Comparison of ENCODE assay signal across 17 cellular contexts in genomic region chr2:79994915-79995419, GRCh38.
"Had no signal": no experiment of that assay in that cellular context is flagged by ENCODE, and none has a peak within 500 bp of the region (broad histone marks: within the 10 kb centered on the region; RNA-seq: fewer than 3 reads in every experiment).

No MANE protein-coding gene starts in this region.

- H3K4me1 ChIP-seq: gastrocnemius medialis, suprapubic skin, transverse colon, uterus had no signal

- H3K27me3 ChIP-seq: gastrocnemius medialis, suprapubic skin, transverse colon, uterus had no signal

- H3K9me3 ChIP-seq: gastrocnemius medialis, suprapubic skin, transverse colon, uterus had no signal

- H3K4me3 ChIP-seq: gastrocnemius medialis, suprapubic skin, transverse colon, uterus had no signal

- H3K36me3 ChIP-seq: gastrocnemius medialis, suprapubic skin, transverse colon, uterus, WERI-Rb-1 had no signal

- ATAC-seq: activated T-cell treated with anti-CD3 and anti-CD28 coated beads, Interleukin-2, amount 50 U/mL, for 72 hours; effector memory CD8-positive, alpha-beta T cell; gastrocnemius medialis; left ventricle myocardium superior; right cardiac atrium; stimulated activated naive CD8-positive, alpha-beta T cell treated with anti-CD3 and anti-CD28 coated beads, Interleukin-15, amount 100 ng/mL, for 72 hours had no signal

- DNase-seq: activated CD4-positive, alpha-beta T cell treated with anti-CD3 and anti-CD28 coated beads for 1 hour; activated CD8-positive, alpha-beta memory T cell treated with anti-CD3 and anti-CD28 coated beads for 24 hours; activated CD8-positive, alpha-beta memory T cell treated with anti-CD3 and anti-CD28 coated beads, Interleukin-2, amount 50 U/mL, for 48 hours; activated gamma-delta T cell treated with Interleukin-2 at 50 U/mL for 16 hours; activated T-cell treated with anti-CD3 and anti-CD28 coated beads, Interleukin-2, amount 50 U/mL, for 72 hours; amniotic stem cell; dermis blood vessel endothelial cell; effector memory CD8-positive, alpha-beta T cell; gastrocnemius medialis; left ventricle myocardium superior; nephron progenitor cell; right cardiac atrium; stimulated activated naive CD8-positive, alpha-beta T cell treated with anti-CD3 and anti-CD28 coated beads, Interleukin-15, amount 100 ng/mL, for 72 hours; transverse colon; uterus; WERI-Rb-1 had no signal

- H3K27ac ChIP-seq: gastrocnemius medialis, suprapubic skin, transverse colon, uterus, WERI-Rb-1 had no signal
